Comparison of ENCODE assay signal across 1 cellular context in genomic region chr21:34075099-34075425, GRCh38.
TF ChIP-seq lines count a peak whose summit lies in the region.

No MANE protein-coding gene starts in this region.

TF ChIP-seq in HepG2, 621 proteins besides CTCF, POLR2A, EP300 and RAD21:
- TF ChIP-seq THYN1 (CRISPR knock-in tag; IDR thresholded peaks at IDR 0.05; ENCODE audit: borderline replicate concordance, low read depth) (no peak), ZNF230 (CRISPR knock-in tag; IDR thresholded peaks at IDR 0.05) (no peak), KDM2A (CRISPR knock-in tag; IDR thresholded peaks at IDR 0.05; ENCODE audit: borderline replicate concordance, low read depth) (no peak), RARA (CRISPR knock-in tag; IDR thresholded peaks at IDR 0.05) (no peak), DNMT3B (CRISPR knock-in tag; conservative IDR thresholded peaks at IDR 0.05) (no peak)
- TF ChIP-seq, protein P1, sequence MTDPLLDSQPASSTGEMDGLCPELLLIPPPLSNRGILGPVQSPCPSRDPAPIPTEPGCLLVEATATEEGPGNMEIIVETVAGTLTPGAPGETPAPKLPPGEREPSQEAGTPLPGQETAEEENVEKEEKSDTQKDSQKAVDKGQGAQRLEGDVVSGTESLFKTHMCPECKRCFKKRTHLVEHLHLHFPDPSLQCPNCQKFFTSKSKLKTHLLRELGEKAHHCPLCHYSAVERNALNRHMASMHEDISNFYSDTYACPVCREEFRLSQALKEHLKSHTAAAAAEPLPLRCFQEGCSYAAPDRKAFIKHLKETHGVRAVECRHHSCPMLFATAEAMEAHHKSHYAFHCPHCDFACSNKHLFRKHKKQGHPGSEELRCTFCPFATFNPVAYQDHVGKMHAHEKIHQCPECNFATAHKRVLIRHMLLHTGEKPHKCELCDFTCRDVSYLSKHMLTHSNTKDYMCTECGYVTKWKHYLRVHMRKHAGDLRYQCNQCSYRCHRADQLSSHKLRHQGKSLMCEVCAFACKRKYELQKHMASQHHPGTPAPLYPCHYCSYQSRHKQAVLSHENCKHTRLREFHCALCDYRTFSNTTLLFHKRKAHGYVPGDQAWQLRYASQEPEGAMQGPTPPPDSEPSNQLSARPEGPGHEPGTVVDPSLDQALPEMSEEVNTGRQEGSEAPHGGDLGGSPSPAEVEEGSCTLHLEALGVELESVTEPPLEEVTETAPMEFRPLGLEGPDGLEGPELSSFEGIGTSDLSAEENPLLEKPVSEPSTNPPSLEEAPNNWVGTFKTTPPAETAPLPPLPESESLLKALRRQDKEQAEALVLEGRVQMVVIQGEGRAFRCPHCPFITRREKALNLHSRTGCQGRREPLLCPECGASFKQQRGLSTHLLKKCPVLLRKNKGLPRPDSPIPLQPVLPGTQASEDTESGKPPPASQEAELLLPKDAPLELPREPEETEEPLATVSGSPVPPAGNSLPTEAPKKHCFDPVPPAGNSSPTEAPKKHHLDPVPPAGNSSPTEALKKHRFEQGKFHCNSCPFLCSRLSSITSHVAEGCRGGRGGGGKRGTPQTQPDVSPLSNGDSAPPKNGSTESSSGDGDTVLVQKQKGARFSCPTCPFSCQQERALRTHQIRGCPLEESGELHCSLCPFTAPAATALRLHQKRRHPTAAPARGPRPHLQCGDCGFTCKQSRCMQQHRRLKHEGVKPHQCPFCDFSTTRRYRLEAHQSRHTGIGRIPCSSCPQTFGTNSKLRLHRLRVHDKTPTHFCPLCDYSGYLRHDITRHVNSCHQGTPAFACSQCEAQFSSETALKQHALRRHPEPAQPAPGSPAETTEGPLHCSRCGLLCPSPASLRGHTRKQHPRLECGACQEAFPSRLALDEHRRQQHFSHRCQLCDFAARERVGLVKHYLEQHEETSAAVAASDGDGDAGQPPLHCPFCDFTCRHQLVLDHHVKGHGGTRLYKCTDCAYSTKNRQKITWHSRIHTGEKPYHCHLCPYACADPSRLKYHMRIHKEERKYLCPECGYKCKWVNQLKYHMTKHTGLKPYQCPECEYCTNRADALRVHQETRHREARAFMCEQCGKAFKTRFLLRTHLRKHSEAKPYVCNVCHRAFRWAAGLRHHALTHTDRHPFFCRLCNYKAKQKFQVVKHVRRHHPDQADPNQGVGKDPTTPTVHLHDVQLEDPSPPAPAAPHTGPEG (CRISPR knock-in tag; IDR thresholded peaks at IDR 0.05) = no peak
- TF ChIP-seq, protein P2, sequence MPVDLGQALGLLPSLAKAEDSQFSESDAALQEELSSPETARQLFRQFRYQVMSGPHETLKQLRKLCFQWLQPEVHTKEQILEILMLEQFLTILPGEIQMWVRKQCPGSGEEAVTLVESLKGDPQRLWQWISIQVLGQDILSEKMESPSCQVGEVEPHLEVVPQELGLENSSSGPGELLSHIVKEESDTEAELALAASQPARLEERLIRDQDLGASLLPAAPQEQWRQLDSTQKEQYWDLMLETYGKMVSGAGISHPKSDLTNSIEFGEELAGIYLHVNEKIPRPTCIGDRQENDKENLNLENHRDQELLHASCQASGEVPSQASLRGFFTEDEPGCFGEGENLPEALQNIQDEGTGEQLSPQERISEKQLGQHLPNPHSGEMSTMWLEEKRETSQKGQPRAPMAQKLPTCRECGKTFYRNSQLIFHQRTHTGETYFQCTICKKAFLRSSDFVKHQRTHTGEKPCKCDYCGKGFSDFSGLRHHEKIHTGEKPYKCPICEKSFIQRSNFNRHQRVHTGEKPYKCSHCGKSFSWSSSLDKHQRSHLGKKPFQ (CRISPR knock-in tag; IDR thresholded peaks at IDR 0.05; ENCODE audit: insufficient replicate concordance) = no peak
